17 cellular contexts compared by ENCODE assay signal in genomic region chr3:123244128-123244527, GRCh38. TPM values are rescaled to one million over a fixed set of nuclear protein-coding genes. Genes with fewer than 3 reads are reported as not detected.
DNase-seq lines count a peak whose midpoint lies in the region; ATAC-seq and TF ChIP-seq lines count a peak whose summit lies in the region.
"Had no signal": no experiment of that assay in that cellular context is flagged by ENCODE, and none has a peak within 500 bp of the region (broad histone marks: within the 10 kb centered on the region; RNA-seq: fewer than 3 reads in every experiment).

No MANE protein-coding gene starts in this region.

- TF ChIP-seq CTCF in GM13976 (IDR thresholded peaks at IDR 0.05; ENCODE audit: borderline replicate concordance, control extremely low read depth, extremely low read depth, insufficient read depth, missing control alignments) (no peak), esophagus muscularis mucosa (IDR thresholded peaks at IDR 0.05) (no peak)

- intact Hi-C loops in activated naive CD4-positive, alpha-beta T cell treated with anti-CD3 and anti-CD28 coated beads for 36 hours (cut with micrococcal nuclease), result no loop called here
- intact Hi-C loops in esophagus muscularis mucosa (cut with DNase I), result no loop called here

- CTCF ChIA-PET in activated naive CD4-positive, alpha-beta T cell treated with anti-CD3 and anti-CD28 coated beads for 36 hours (lab: Charles Lee), result interaction anchor here (1.0 kb wide), 1 partner anchor 245 kb away, joined by 3 read pairs; no protein-coding TSS in a partner anchor

- no peak overlapping the region for H3K4me3 ChIP-seq in Jurkat, Clone E6-1 (ENCODE audit: low read length)
- H3K4me3 ChIP-seq in esophagus muscularis mucosa, result no peak overlapping the region
- H3K4me3 ChIP-seq: psoas muscle had no signal

- in situ Hi-C loops in GM13976 (cut with MboI; ENCODE audit: low sequenced_read_pairs, unreplicated experiment), result no loop called here

- peaks cover 16% of the 10 kb centered on the region for H3K4me1 Mint-ChIP-seq in activated naive CD4-positive, alpha-beta T cell treated with anti-CD3 and anti-CD28 coated beads for 36 hours (ENCODE audit: low read depth)

- TF ChIP-seq EP300 in esophagus muscularis mucosa (IDR thresholded peaks at IDR 0.05), result no peak

- peaks cover 12 to 15% (median 13%) of the 10 kb centered on the region in 4 donors for H3K4me1 ChIP-seq in esophagus muscularis mucosa
- H3K4me1 ChIP-seq: psoas muscle had no signal

- peaks cover 43% of the 10 kb centered on the region for H3K36me3 Mint-ChIP-seq in activated naive CD4-positive, alpha-beta T cell treated with anti-CD3 and anti-CD28 coated beads for 36 hours (ENCODE audit: low read depth)

- no peak for ATAC-seq in HG03520 (IDR thresholded peaks at IDR 0.05; ENCODE audit: unreplicated experiment)
- ATAC-seq: esophagus mucosa, left ventricle myocardium superior, psoas muscle had no signal

- no peaks in the 10 kb centered on the region for H3K9me3 ChIP-seq in esophagus muscularis mucosa
- H3K9me3 ChIP-seq: psoas muscle had no signal

- WGBS in esophagus muscularis mucosa, result 71% methylated on average over 4 of the region's 4 CpGs

- peaks cover 5 to 39% (median 15%) of the 10 kb centered on the region in 4 donors for H3K36me3 ChIP-seq in esophagus muscularis mucosa

- H3K27ac Mint-ChIP-seq in activated naive CD4-positive, alpha-beta T cell treated with anti-CD3 and anti-CD28 coated beads for 36 hours, result no peak overlapping the region
- H3K27ac Mint-ChIP-seq: stimulated activated naive CD8-positive, alpha-beta T cell treated with anti-CD3 and anti-CD28 coated beads, Interleukin-15, Interleukin-2, amounts not matched to agents 100 ng/mL and 50 ng/mL, for 24 hours had no signal

- no peak overlapping the region for H3K4me3 Mint-ChIP-seq in activated naive CD4-positive, alpha-beta T cell treated with anti-CD3 and anti-CD28 coated beads for 36 hours
- H3K4me3 Mint-ChIP-seq: stimulated activated naive CD8-positive, alpha-beta T cell treated with anti-CD3 and anti-CD28 coated beads, Interleukin-15, Interleukin-2, amounts not matched to agents 100 ng/mL and 50 ng/mL, for 24 hours had no signal

- H3K9me3 Mint-ChIP-seq in activated naive CD4-positive, alpha-beta T cell treated with anti-CD3 and anti-CD28 coated beads for 36 hours, result no peaks in the 10 kb centered on the region
- H3K9me3 Mint-ChIP-seq: stimulated activated naive CD8-positive, alpha-beta T cell treated with anti-CD3 and anti-CD28 coated beads, Interleukin-15, Interleukin-2, amounts not matched to agents 100 ng/mL and 50 ng/mL, for 24 hours had no signal

- H3K27ac ChIP-seq in esophagus muscularis mucosa (replicated peaks in 1 of 4), result no peak overlapping the region
- H3K27ac ChIP-seq: psoas muscle had no signal

- peak; percentile 6 for DNase-seq in activated naive CD4-positive, alpha-beta T cell treated with anti-CD3 and anti-CD28 coated beads for 36 hours
- DNase-seq in activated naive CD4-positive, alpha-beta T cell treated with anti-CD3 and anti-CD28 coated beads, Interleukin-2, amount 50 U/mL, for 16 hours, result no peak
- peak; percentile 69 for DNase-seq in Jurkat, Clone E6-1 (ENCODE audit: low read depth, low spot score)
- DNase-seq in astrocyte of the hippocampus (ENCODE audit: low read depth, low spot score), result peak; percentile 38
- peak; percentile 6 to 8 for DNase-seq in stimulated activated CD4-positive, alpha-beta T cell treated with anti-CD3 and anti-CD28 coated beads, Interleukin-1b, Interleukin-23, amount 100 ng/mL, for 4 hours (ENCODE audit: low read depth in 2 of 2)
- DNase-seq in GM13976 (ENCODE audit: low spot score), result no peak
- no peak for DNase-seq in esophagus muscularis mucosa (ENCODE audit: extremely low spot score)
- DNase-seq: amniotic stem cell, C1 segment of cervical spinal cord, GF-D8, left ventricle myocardium superior, NCI-H526, psoas muscle, T1000 had no signal

- TF ChIP-seq POLR2A in esophagus muscularis mucosa (IDR thresholded peaks at IDR 0.05; ENCODE audit: low read depth), result no peak

- no peaks in the 10 kb centered on the region for H3K27me3 Mint-ChIP-seq in activated naive CD4-positive, alpha-beta T cell treated with anti-CD3 and anti-CD28 coated beads for 36 hours (ENCODE audit: low read depth)
- H3K27me3 Mint-ChIP-seq: stimulated activated naive CD8-positive, alpha-beta T cell treated with anti-CD3 and anti-CD28 coated beads, Interleukin-15, Interleukin-2, amounts not matched to agents 100 ng/mL and 50 ng/mL, for 24 hours had no signal

- no peaks in the 10 kb centered on the region for H3K27me3 ChIP-seq in esophagus muscularis mucosa

RNA-seq across cellular contexts. Expression of gene SEC22A, which starts 42.4 kb away (rescaled TPM):
- 10 to 100 TPM; 14.3 to 18.7 TPM for total RNA-seq in activated naive CD4-positive, alpha-beta T cell treated with anti-CD3 and anti-CD28 coated beads for 36 hours
- 28.6 TPM for polyA plus RNA-seq in Jurkat, Clone E6-1 (2012; ENCODE audit: insufficient read depth, insufficient read length)
- 10 to 100 TPM; 12.0 to 29.9 (median 20.0) TPM for total RNA-seq in esophagus muscularis mucosa

Comparison
In these comparisons a context has a peak if more than half of its experiments do, and no peak if none do; other contexts are left out.
1. DNase-seq: peak in activated naive CD4-positive, alpha-beta T cell treated with anti-CD3 and anti-CD28 coated beads for 36 hours (single experiment), Jurkat, Clone E6-1 (single experiment), astrocyte of the hippocampus (single experiment) and stimulated activated CD4-positive, alpha-beta T cell treated with anti-CD3 and anti-CD28 coated beads, Interleukin-1b, Interleukin-23, amount 100 ng/mL, for 4 hours (2 of 2); none in activated naive CD4-positive, alpha-beta T cell treated with anti-CD3 and anti-CD28 coated beads, Interleukin-2, amount 50 U/mL, for 16 hours (single experiment), GM13976 (single experiment) and esophagus muscularis mucosa (single experiment).